In genomic region chr6:73704260-73704659, GRCh38 we compare ENCODE assay signal across 9 cellular contexts. TPM values are rescaled to one million over a fixed set of nuclear protein-coding genes. Genes with fewer than 3 reads are reported as not detected.
DNase-seq lines count a peak whose midpoint lies in the region; ATAC-seq, FAIRE-seq and TF ChIP-seq lines count a peak whose summit lies in the region.
"Had no signal": no experiment of that assay in that cellular context is flagged by ENCODE, and none has a peak within 500 bp of the region (broad histone marks: within the 10 kb centered on the region; RNA-seq: fewer than 3 reads in every experiment).

No MANE protein-coding gene starts in this region.

- no peak for TF ChIP-seq EP300 in K562 (IDR thresholded peaks at IDR 0.05; ENCODE audit: low read length)

- H3K9ac ChIP-seq in HUES6 (ENCODE audit: low read length) = peak overlapping the region; percentile 21
- H3K9ac ChIP-seq in K562 (ENCODE audit: insufficient read depth in 1 of 2, low read depth in 2 of 2, low read length in 2 of 2) = no peak overlapping the region
- no peak overlapping the region for H3K9ac ChIP-seq in MM.1S (ENCODE audit: low read length)

- TF ChIP-seq RAD21 in K562 (CRISPR knock-in tag; conservative IDR thresholded peaks at IDR 0.05 in 1 of 2, IDR thresholded peaks at IDR 0.05 in 1 of 2) = no peak

- H3K36me3 ChIP-seq in HUES6 (ENCODE audit: control insufficient read depth, insufficient read depth, low read length) = no peaks in the 10 kb centered on the region
- H3K36me3 ChIP-seq in K562 (ENCODE audit: control insufficient read depth, insufficient read depth, low read length) = no peaks in the 10 kb centered on the region
- no peaks in the 10 kb centered on the region for H3K36me3 ChIP-seq in MM.1S (replicated peaks; ENCODE audit: insufficient read depth, low read length)
- H3K36me3 ChIP-seq: heart left ventricle had no signal

- H3K4me3 ChIP-seq in HUES6 (ENCODE audit: low read depth, low read length) = no peak overlapping the region; the same call in 1 of the 2 replicates
- H3K4me3 ChIP-seq in K562 = no peak overlapping the region
- no peak overlapping the region for H3K4me3 ChIP-seq in MM.1S (ENCODE audit: low read length)
- H3K4me3 ChIP-seq: heart left ventricle had no signal

- intact Hi-C loops in K562 (cut with micrococcal nuclease) = no loop called here

- H3K79me2 ChIP-seq in K562 (ENCODE audit: control insufficient read depth, insufficient read depth, low read length) (no peaks in the 10 kb centered on the region), MM.1S (ENCODE audit: low read length) (no peaks in the 10 kb centered on the region)

- no peaks in the 10 kb centered on the region for H3F3A ChIP-seq in MM.1S (ENCODE audit: insufficient read depth, low read length)

- no peak overlapping the region; the same call in 1 of the 2 replicates for H3K4me2 ChIP-seq in K562 (ENCODE audit: insufficient read depth, low read length)
- H3K4me2 ChIP-seq in MM.1S (ENCODE audit: low read depth, low read length) = no peak overlapping the region

- peak; percentile 63 for ATAC-seq in K562

- DNase-seq in COLO829 (ENCODE audit: low spot score) = peak; percentile 80
- peak in 2 of 4 experiments; percentile 15 to 28 for DNase-seq in K562 (ENCODE audit: extremely low read depth in 1 of 4, low spot score in 3 of 4)
- DNase-seq in occipital lobe (lab: John Stamatoyannopoulos, UW) = peak; percentile 4
- DNase-seq in cerebellar cortex (ENCODE audit: low spot score) = no peak
- no peak for DNase-seq in activated gamma-delta T cell (lab: John Stamatoyannopoulos, UW)
- DNase-seq in NCI-H2227 treated with DMSO at 0.1 percent for 48 hours (lab: John Stamatoyannopoulos, UW) = no peak
- DNase-seq in MM.1S = no peak
- DNase-seq: heart left ventricle had no signal

- H3K9me1 ChIP-seq in K562 (ENCODE audit: control insufficient read depth, insufficient read depth, low read length) = no peaks in the 10 kb centered on the region

- BruUV-seq in K562 (replicated peaks; lab: Mats Ljungman, UMichigan) = no TSS peak

- TF ChIP-seq CTCF in K562 (IDR thresholded peaks at IDR 0.05 in 2 of 3, conservative IDR thresholded peaks at IDR 0.05 in 1 of 3; ENCODE audit: insufficient read depth in 2 of 3, low read depth in 1 of 3, low read length in 3 of 3) = no peak
- no peak for TF ChIP-seq CTCF in MM.1S (IDR thresholded peaks at IDR 0.05; ENCODE audit: low read length)

- TF ChIP-seq POLR2A in K562 (conservative IDR thresholded peaks at IDR 0.05) = no peak

- POLR2A ChIA-PET in K562 (lab: Yijun Ruan, JAX) = no interaction called here

- H3K27me3 ChIP-seq in HUES6 (ENCODE audit: control insufficient read depth, insufficient read depth, low read length) = no peaks in the 10 kb centered on the region
- peaks cover 0 to 5% of the 10 kb centered on the region in 2 experiments; a peak in 2 of 5 replicates for H3K27me3 ChIP-seq in K562 (ENCODE audit: control insufficient read depth in 2 of 2, insufficient read depth in 2 of 2, low read length in 2 of 2)
- no peaks in the 10 kb centered on the region for H3K27me3 ChIP-seq in MM.1S (replicated peaks; ENCODE audit: insufficient read depth, low read length)
- H3K27me3 ChIP-seq: heart left ventricle had no signal

- WGBS in K562 (ENCODE audit: insufficient coverage, low coverage, missing lambda C conversion rate) = 3% methylated on average over 8 of the region's 8 CpGs

- peaks cover 10% of the 10 kb centered on the region for H3K4me1 ChIP-seq in HUES6 (ENCODE audit: control insufficient read depth, insufficient read depth, low read length)
- H3K4me1 ChIP-seq in K562 (replicated peaks in 1 of 2; ENCODE audit: control insufficient read depth in 2 of 2, insufficient read depth in 2 of 2, low read length in 2 of 2) = no peaks in the 10 kb centered on the region
- peaks cover 8% of the 10 kb centered on the region for H3K4me1 ChIP-seq in MM.1S (ENCODE audit: low read length)

- H3K27ac ChIP-seq in HUES6 (ENCODE audit: low read depth, low read length) = peak overlapping the region; percentile 27; the same call in 1 of the 2 replicates
- no peak overlapping the region for H3K27ac ChIP-seq in K562 (ENCODE audit: extremely low read depth, low read depth, low read length)
- H3K27ac ChIP-seq in MM.1S (ENCODE audit: low read length) = no peak overlapping the region

- CTCF ChIA-PET in K562 (lab: Yijun Ruan, JAX; ENCODE audit: low intra/inter-chr PET ratio) = no interaction called here

- H4K20me1 ChIP-seq in K562 (replicated peaks; ENCODE audit: control insufficient read depth, insufficient read depth, low read length) (no peaks in the 10 kb centered on the region), MM.1S (ENCODE audit: insufficient read depth, low read length) (no peaks in the 10 kb centered on the region)

- H3K9me3 ChIP-seq in HUES6 (ENCODE audit: control insufficient read depth, insufficient read depth, low read depth, low read length) (no peaks in the 10 kb centered on the region), K562 (replicated peaks; ENCODE audit: control insufficient read depth, insufficient read depth, low read depth, low read length) (no peaks in the 10 kb centered on the region), MM.1S (replicated peaks; ENCODE audit: insufficient read depth, low read length) (no peaks in the 10 kb centered on the region)
- H3K9me3 ChIP-seq: heart left ventricle had no signal

- H3K9me2 ChIP-seq in MM.1S (replicated peaks; ENCODE audit: insufficient read depth, low read length) = no peaks in the 10 kb centered on the region

- in situ Hi-C loops in K562 (cut with MboI) = no loop called here

- no peak for FAIRE-seq in K562 (lab: Jason Lieb, UNC)

- H2AFZ ChIP-seq in K562 (ENCODE audit: low read depth, low read length) (no peak overlapping the region), MM.1S (ENCODE audit: low read length) (no peak overlapping the region)

TF ChIP-seq in K562, 482 proteins besides CTCF, POLR2A, EP300 and RAD21 (continues in another document):
- no peak for TF ChIP-seq DDX20 (tag; IDR thresholded peaks at IDR 0.05; ENCODE audit: low read depth)
- peak; percentile 54; the same call in 1 of the 2 replicates for TF ChIP-seq SMARCE1 (IDR thresholded peaks at IDR 0.05)
- 0 out of 4 replicates have a peak, but pooled peaks of 1 of the 2 experiments have one; percentile 24 for TF ChIP-seq MNT (conservative IDR thresholded peaks at IDR 0.05)

RNA-seq across cellular contexts. Expression of gene CD109, which starts 8.3 kb away (rescaled TPM):
- total RNA-seq in K562 (2011; cell fraction: chromatin; rRNA removed; ENCODE audit: low replicate concordance) = 0.02 and 0.30 TPM in 2 replicates
- total RNA-seq in K562 (2011; cell fraction: nucleolus; rRNA removed) = under 0.01 TPM in 2 replicates
- total RNA-seq in K562 (2011; cell fraction: nucleoplasm; rRNA removed) = 0.07 and 0.08 TPM in 2 replicates
- total RNA-seq in K562 (2014; rRNA removed) (0.14 and 0.16 TPM in 2 replicates), K562 (2014; rRNA removed; fragmentation: Illumina TruSeq; extraction: Trizol) (0.11 and 0.13 TPM in 2 replicates), K562 (2015; rRNA removed; fragmentation: Illumina TruSeq; extraction: Trizol) (0.19 and 0.22 TPM in 2 replicates), K562 (2021) (0.18 and 0.42 TPM in 2 replicates), occipital lobe (1.6 TPM)
- polyA plus RNA-seq in K562 (2011; rRNA removed) (0.01 and 0.07 TPM in 2 replicates), K562 (2014; fragmentation: Illumina TruSeq; extraction: Trizol) (0.09 and 0.24 TPM in 2 replicates), K562 (2014; fragmentation: Nextera tagmentation; extraction: Ambion mirVana) (under 1 TPM; under 0.01 to 0.04 TPM), K562 (2014; rRNA removed) (0.03 and 0.11 TPM in 2 replicates)
- under 0.01 and 0.01 TPM in 2 replicates for polyA plus RNA-seq in K562 (2011; cell fraction: cytosol; rRNA removed)
- polyA plus RNA-seq in K562 (2011; cell fraction: nucleus; rRNA removed) = 0.01 and 0.04 TPM in 2 replicates
- polyA plus RNA-seq in K562 (2012) = 0.20 and 0.42 TPM in 2 replicates
- polyA minus RNA-seq in K562 (2011; rRNA and poly(A)+ RNA removed) = 0.03 and 0.25 TPM in 2 replicates
- 0.19 and 0.27 TPM in 2 replicates for polyA minus RNA-seq in K562 (2011; cell fraction: cytosol; rRNA and poly(A)+ RNA removed)
- polyA minus RNA-seq in K562 (2011; cell fraction: nucleus; rRNA and poly(A)+ RNA removed) = 0.11 and 0.13 TPM in 2 replicates

RNA-seq across cellular contexts. Expression of gene SLC17A5, which starts 50.5 kb away (rescaled TPM):
- total RNA-seq in K562 (2011; cell fraction: chromatin; rRNA removed; ENCODE audit: low replicate concordance) = 18.4 and 20.3 TPM in 2 replicates
- total RNA-seq in K562 (2011; cell fraction: nucleolus; rRNA removed) = 16.2 and 17.8 TPM in 2 replicates
- total RNA-seq in K562 (2011; cell fraction: nucleoplasm; rRNA removed) = 15.1 and 21.3 TPM in 2 replicates
- total RNA-seq in K562 (2014; rRNA removed) (2.0 and 3.8 TPM in 2 replicates), K562 (2014; rRNA removed; fragmentation: Illumina TruSeq; extraction: Trizol) (3.7 and 4.7 TPM in 2 replicates), K562 (2015; rRNA removed; fragmentation: Illumina TruSeq; extraction: Trizol) (3.8 and 4.5 TPM in 2 replicates), K562 (2021) (3.4 TPM in 2 replicates), occipital lobe (27.9 TPM)
- polyA plus RNA-seq in K562 (2011; rRNA removed) (7.2 and 7.6 TPM in 2 replicates), K562 (2014; fragmentation: Illumina TruSeq; extraction: Trizol) (2.9 and 3.4 TPM in 2 replicates), K562 (2014; fragmentation: Nextera tagmentation; extraction: Ambion mirVana) (1 to 10 TPM; 1.3 to 1.8 TPM), K562 (2014; rRNA removed) (2.2 and 3.3 TPM in 2 replicates)
- polyA plus RNA-seq in K562 (2011; cell fraction: cytosol; rRNA removed) = 4.3 and 6.0 TPM in 2 replicates
- 2.4 and 3.3 TPM in 2 replicates for polyA plus RNA-seq in K562 (2011; cell fraction: nucleus; rRNA removed)
- 3.2 and 4.4 TPM in 2 replicates for polyA plus RNA-seq in K562 (2012)
- polyA minus RNA-seq in K562 (2011; rRNA and poly(A)+ RNA removed) = 12.3 and 12.8 TPM in 2 replicates
- polyA minus RNA-seq in K562 (2011; cell fraction: cytosol; rRNA and poly(A)+ RNA removed) = 4.0 and 4.5 TPM in 2 replicates
- polyA minus RNA-seq in K562 (2011; cell fraction: nucleus; rRNA and poly(A)+ RNA removed) = 4.2 and 8.2 TPM in 2 replicates

Comparison
In these comparisons a context has a peak if more than half of its experiments do, and no peak if none do; other contexts are left out.
1. DNase-seq: peak in COLO829 (single experiment) and occipital lobe (single experiment); none in cerebellar cortex (single experiment), activated gamma-delta T cell (single experiment), NCI-H2227 treated with DMSO at 0.1 percent for 48 hours (single experiment) and MM.1S (single experiment).